Comparison of ENCODE assay signal across 9 cellular contexts in the genomic region with DNA sequence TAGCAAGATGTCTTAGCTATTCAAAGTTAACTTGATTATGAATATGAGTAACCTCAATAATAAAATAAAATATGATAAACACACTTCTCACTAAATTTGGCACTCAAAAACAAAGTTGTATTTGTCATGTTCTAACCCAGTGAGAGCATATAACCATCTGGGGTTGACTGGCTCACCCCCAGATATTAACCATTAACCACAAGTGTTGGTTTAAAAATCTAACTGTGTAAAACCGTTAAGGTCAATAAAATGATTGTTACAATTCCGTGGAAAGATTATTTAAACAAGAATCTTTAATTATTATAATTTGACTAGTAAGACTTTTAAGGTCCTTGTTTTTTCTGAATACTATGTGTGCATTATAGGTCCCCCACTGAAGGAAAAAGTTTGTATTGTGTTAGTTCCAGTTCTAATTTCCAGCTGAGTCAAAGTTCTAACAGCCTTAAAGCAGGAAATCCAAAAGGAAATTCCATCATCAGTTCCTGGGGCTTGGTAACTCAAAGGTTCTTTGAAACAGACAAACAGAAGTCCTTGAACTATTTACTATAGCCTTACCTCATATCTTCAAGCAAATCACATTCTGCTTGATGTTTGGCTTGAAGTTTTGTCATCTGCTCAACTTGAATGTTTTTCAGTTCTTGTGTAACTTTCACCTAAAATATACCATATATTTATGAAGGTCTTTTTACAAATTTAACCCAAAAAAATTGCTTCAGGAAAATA. TPM values are rescaled to one million over a fixed set of nuclear protein-coding genes. Genes with fewer than 3 reads are reported as not detected.
A peak's percentile ranks its signal among the peaks of the same experiment; 100 is the strongest.
DNase-seq lines count a peak whose midpoint lies in the region; ATAC-seq and TF ChIP-seq lines count a peak whose summit lies in the region.
"Had no signal": no experiment of that assay in that cellular context is flagged by ENCODE, and none has a peak within 500 bp of the region (broad histone marks: within the 10 kb centered on the region; RNA-seq: fewer than 3 reads in every experiment).

No MANE protein-coding gene starts in this region.

- H3K9me3 ChIP-seq in heart right ventricle (no peaks in the 10 kb centered on the region), adrenal gland (replicated peaks in 1 of 3) (no peaks in the 10 kb centered on the region), liver (ENCODE audit: control insufficient read depth in 4 of 4, low read length in 3 of 4) (no peaks in the 10 kb centered on the region), aorta (ENCODE audit: control insufficient read depth, low read length) (no peaks in the 10 kb centered on the region)

- TF ChIP-seq CTCF in heart right ventricle (IDR thresholded peaks at IDR 0.05): no peak
- no peak for TF ChIP-seq CTCF in adrenal gland (IDR thresholded peaks at IDR 0.05)
- no peak for TF ChIP-seq CTCF in liver (IDR thresholded peaks at IDR 0.05; ENCODE audit: low read depth, low read length, missing input control)

- peak in 1 of 2 donors; percentile 40 for TF ChIP-seq POLR2A in adrenal gland (IDR thresholded peaks at IDR 0.05)

- TF ChIP-seq RAD21 in liver (IDR thresholded peaks at IDR 0.05): no peak

- H3K27me3 ChIP-seq in heart right ventricle: no peaks in the 10 kb centered on the region
- H3K27me3 ChIP-seq in adrenal gland: no peaks in the 10 kb centered on the region
- H3K27me3 ChIP-seq in liver (ENCODE audit: control insufficient read depth in 4 of 4, insufficient read depth in 4 of 4, low read length in 3 of 4): no peaks in the 10 kb centered on the region
- H3K27me3 ChIP-seq in aorta (ENCODE audit: control insufficient read depth in 1 of 2, insufficient read depth in 2 of 2, low read length in 1 of 2): no peaks in the 10 kb centered on the region

- intact Hi-C loops in heart right ventricle (cut with DNase I) (loop anchor here in 8 of 10 donors (5.0 to 10.0 kb wide), 8 partner anchors 38 to 307 kb away; no protein-coding TSS in a partner anchor), Right ventricle myocardium superior (cut with DNase I) (loop anchor here (10.0 kb wide), 1 partner anchor 215 kb away; no protein-coding TSS in a partner anchor), adrenal gland (cut with DNase I) (loop anchor here in 1 of 2 donors (10.0 kb wide), 1 partner anchor 215 kb away; no protein-coding TSS in a partner anchor), aorta (cut with DNase I) (loop anchor here in 1 of 2 donors (5.0 kb wide), 1 partner anchor 38 kb away; no protein-coding TSS in a partner anchor)

- WGBS in heart right ventricle, 2 donors: 36 to 41% methylated on average over 2 of the region's 2 CpGs
- WGBS in adrenal gland, 4 donors: 22 to 37% (median 28%) methylated on average over 2 of the region's 2 CpGs
- WGBS in liver: 7% methylated on average over 2 of the region's 2 CpGs
- WGBS in aorta, 2 donors: 14 to 21% methylated on average over 2 of the region's 2 CpGs

- H3K36me3 ChIP-seq in heart right ventricle: peaks cover 0 to 46% (median 0%) of the 10 kb centered on the region in 9 donors
- H3K36me3 ChIP-seq in adrenal gland (replicated peaks in 1 of 2): no peaks in the 10 kb centered on the region
- H3K36me3 ChIP-seq in liver (ENCODE audit: control insufficient read depth in 4 of 4, insufficient read depth in 3 of 4, low read depth in 1 of 4, low read length in 3 of 4): no peaks in the 10 kb centered on the region
- H3K36me3 ChIP-seq in aorta (ENCODE audit: control insufficient read depth in 1 of 2, insufficient read depth in 2 of 2, low read length in 1 of 2): no peaks in the 10 kb centered on the region

- H3K9ac ChIP-seq in liver (ENCODE audit: low read depth in 1 of 2, low read length in 2 of 2): peak overlapping the region; percentile 73 to 95

- peak overlapping the region; percentile 96 to 99 (median 98) for H3K27ac ChIP-seq in heart right ventricle
- H3K27ac ChIP-seq in adrenal gland: peak overlapping the region; percentile 81 to 97 (median 95)
- H3K27ac ChIP-seq in liver (ENCODE audit: low read depth in 1 of 2, low read length in 2 of 2): peak overlapping the region; percentile 99
- no peak overlapping the region for H3K27ac ChIP-seq in aorta (ENCODE audit: low read depth in 1 of 2, low read length in 2 of 2)

- no peak for DNase-seq in heart right ventricle
- DNase-seq in Right ventricle myocardium superior: no peak
- DNase-seq in adrenal gland: no peak
- DNase-seq in aorta: no peak
- DNase-seq in GM19240 (ENCODE audit: insufficient read length, low spot score): no peak
- DNase-seq in MV-4-11 (lab: John Stamatoyannopoulos, UW): no peak
- DNase-seq in NCI-H2107 treated with DMSO at 0.1 percent for 48 hours (lab: John Stamatoyannopoulos, UW; ENCODE audit: unreplicated experiment): no peak
- DNase-seq: GDM1 had no signal

- H3K4me3 ChIP-seq in heart right ventricle (peak overlapping the region; percentile 91 to 98 (median 94)), adrenal gland (peak overlapping the region in 1 of 4 donors; percentile 90), liver (ENCODE audit: low read depth in 1 of 3, low read length in 3 of 3) (peak overlapping the region in 1 of 3 donors; percentile 89), aorta (ENCODE audit: low read length in 2 of 2) (peak overlapping the region; percentile 85)

- peak in 1 of 8 donors; percentile 5 for ATAC-seq in heart right ventricle
- ATAC-seq in Right ventricle myocardium superior (ENCODE audit: poor library complexity): no peak
- no peak for ATAC-seq in aorta (ENCODE audit: low FRiP score)

- H3K4me1 ChIP-seq in heart right ventricle: peaks cover 0 to 69% (median 57%) of the 10 kb centered on the region in 9 donors
- H3K4me1 ChIP-seq in adrenal gland (replicated peaks in 1 of 2): peaks cover 29 to 59% of the 10 kb centered on the region in 2 donors
- peaks cover 16 to 58% (median 45%) of the 10 kb centered on the region in 4 donors for H3K4me1 ChIP-seq in liver (ENCODE audit: control insufficient read depth in 4 of 4, insufficient read depth in 4 of 4, low read length in 3 of 4)
- H3K4me1 ChIP-seq in aorta (ENCODE audit: control insufficient read depth in 1 of 2, insufficient read depth in 2 of 2, low read length in 2 of 2): peaks cover 0 to 3% of the 10 kb centered on the region in 2 donors

TF ChIP-seq in liver, 16 proteins besides CTCF, POLR2A, EP300 and RAD21:
- TF ChIP-seq, protein P1, sequence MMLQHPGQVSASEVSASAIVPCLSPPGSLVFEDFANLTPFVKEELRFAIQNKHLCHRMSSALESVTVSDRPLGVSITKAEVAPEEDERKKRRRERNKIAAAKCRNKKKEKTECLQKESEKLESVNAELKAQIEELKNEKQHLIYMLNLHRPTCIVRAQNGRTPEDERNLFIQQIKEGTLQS (IDR thresholded peaks at IDR 0.05): no peak
- TF ChIP-seq RXRA (IDR thresholded peaks at IDR 0.05) (peak in 1 of 2 donors; percentile 5), SP1 (IDR thresholded peaks at IDR 0.05) (peak; percentile 14), JUND (IDR thresholded peaks at IDR 0.05) (peak in 1 of 2 donors; percentile 5), GABPA (IDR thresholded peaks at IDR 0.05 in 1 of 2, conservative IDR thresholded peaks at IDR 0.05 in 1 of 2) (no peak)
- TF ChIP-seq, protein P2, sequence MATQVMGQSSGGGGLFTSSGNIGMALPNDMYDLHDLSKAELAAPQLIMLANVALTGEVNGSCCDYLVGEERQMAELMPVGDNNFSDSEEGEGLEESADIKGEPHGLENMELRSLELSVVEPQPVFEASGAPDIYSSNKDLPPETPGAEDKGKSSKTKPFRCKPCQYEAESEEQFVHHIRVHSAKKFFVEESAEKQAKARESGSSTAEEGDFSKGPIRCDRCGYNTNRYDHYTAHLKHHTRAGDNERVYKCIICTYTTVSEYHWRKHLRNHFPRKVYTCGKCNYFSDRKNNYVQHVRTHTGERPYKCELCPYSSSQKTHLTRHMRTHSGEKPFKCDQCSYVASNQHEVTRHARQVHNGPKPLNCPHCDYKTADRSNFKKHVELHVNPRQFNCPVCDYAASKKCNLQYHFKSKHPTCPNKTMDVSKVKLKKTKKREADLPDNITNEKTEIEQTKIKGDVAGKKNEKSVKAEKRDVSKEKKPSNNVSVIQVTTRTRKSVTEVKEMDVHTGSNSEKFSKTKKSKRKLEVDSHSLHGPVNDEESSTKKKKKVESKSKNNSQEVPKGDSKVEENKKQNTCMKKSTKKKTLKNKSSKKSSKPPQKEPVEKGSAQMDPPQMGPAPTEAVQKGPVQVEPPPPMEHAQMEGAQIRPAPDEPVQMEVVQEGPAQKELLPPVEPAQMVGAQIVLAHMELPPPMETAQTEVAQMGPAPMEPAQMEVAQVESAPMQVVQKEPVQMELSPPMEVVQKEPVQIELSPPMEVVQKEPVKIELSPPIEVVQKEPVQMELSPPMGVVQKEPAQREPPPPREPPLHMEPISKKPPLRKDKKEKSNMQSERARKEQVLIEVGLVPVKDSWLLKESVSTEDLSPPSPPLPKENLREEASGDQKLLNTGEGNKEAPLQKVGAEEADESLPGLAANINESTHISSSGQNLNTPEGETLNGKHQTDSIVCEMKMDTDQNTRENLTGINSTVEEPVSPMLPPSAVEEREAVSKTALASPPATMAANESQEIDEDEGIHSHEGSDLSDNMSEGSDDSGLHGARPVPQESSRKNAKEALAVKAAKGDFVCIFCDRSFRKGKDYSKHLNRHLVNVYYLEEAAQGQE (IDR thresholded peaks at IDR 0.05): no peak

RNA-seq across cellular contexts. Expression of a gene that starts 2.5 kb away (rescaled TPM):
- total RNA-seq in heart right ventricle (10 to 100 TPM; 28.1 to 48.4 (median 39.0) TPM), Right ventricle myocardium superior (40.4 TPM), adrenal gland (10 to 100 TPM; 24.5 to 67.2 (median 37.0) TPM), liver (10 to 100 TPM; 10.4 to 18.7 TPM), aorta (100 to 1,000 TPM in 1 of 2 donors, 10 to 100 TPM in 1; 84.4 to 107 TPM)
- polyA plus RNA-seq in heart right ventricle (10 to 100 TPM; 16.1 to 17.1 TPM), adrenal gland (10 to 100 TPM; 14.6 to 39.1 (median 21.3) TPM), liver (1 to 10 TPM; 7.6 to 9.3 TPM), aorta (10 to 100 TPM; 34.4 to 39.9 TPM)

Comparison
In these comparisons a context has a peak if more than half of its experiments do, and no peak if none do; other contexts are left out.
1. H3K27ac ChIP-seq: peak in heart right ventricle (10 of 10), adrenal gland (5 of 5) and liver (2 of 2); none in aorta (0 of 2).